In genomic region chr11:35116245-35116644, GRCh38 we compare ENCODE assay signal across 1 cellular context.
TF ChIP-seq lines count a peak whose summit lies in the region.

No MANE protein-coding gene starts in this region.

TF ChIP-seq in SK-N-SH treated with all-trans-retinoic acid at 6 μM for 48 hours, 23 proteins besides CTCF, POLR2A, EP300 and RAD21 (continued from another document):
- no peak for TF ChIP-seq PATZ1 (CRISPR knock-in tag; IDR thresholded peaks at IDR 0.05; ENCODE audit: borderline replicate concordance)
- TF ChIP-seq ZNF8 (CRISPR knock-in tag; IDR thresholded peaks at IDR 0.05): no peak
- no peak for TF ChIP-seq ZC3H10 (CRISPR knock-in tag; IDR thresholded peaks at IDR 0.05)
- TF ChIP-seq RARB (CRISPR knock-in tag; IDR thresholded peaks at IDR 0.05): no peak
- TF ChIP-seq SNAI2 (CRISPR knock-in tag; IDR thresholded peaks at IDR 0.05): no peak
TF ChIP-seq in SK-N-SH treated with all-trans-retinoic acid at 6 μM for 48 hours: peak in this region for 0.
